ENCODE assay signal across 9 cellular contexts in the genomic region with DNA sequence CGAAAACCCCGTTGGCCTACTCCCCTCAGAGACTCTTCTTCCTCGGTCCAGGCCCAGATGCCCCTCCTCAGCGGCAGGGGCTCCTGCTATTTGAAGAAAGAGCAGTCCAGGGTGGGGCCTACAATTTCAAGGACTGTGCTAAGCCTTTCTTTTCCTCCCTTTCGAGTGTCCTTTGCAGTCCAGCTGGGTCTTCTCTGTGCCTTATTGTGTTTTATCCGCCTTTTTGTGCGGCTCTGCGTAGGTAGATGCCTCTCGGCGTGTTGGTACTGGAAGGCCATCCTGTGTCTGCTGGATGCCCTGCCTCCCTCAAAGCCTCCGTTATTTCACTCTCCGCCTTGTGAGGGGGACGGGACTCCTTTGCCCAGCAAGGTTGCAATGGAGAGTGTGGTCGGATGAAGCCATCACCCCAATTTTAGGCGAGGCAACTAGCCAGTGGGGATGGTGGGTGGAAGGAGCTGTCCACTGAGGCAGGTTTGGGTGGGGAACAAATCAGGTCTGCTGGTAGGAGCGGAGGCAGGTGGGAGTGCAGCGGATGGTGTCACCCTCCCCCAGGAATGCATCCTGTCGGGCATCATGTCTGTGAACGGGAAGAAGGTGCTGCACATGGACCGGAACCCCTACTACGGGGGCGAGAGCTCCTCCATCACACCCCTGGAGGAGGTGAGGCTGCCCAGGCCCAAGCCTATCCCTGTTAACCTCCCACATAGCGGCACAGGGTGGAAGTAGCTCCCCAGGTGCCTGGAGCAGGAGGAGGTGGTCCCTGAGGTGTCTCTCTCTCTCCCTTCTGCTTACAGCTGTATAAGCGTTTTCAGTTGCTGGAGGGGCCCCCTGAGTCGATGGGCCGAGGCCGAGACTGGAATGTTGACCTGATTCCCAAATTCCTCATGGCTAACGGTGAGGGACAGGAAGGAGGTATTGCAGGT. TPM values are rescaled to one million over a fixed set of nuclear protein-coding genes. Genes with fewer than 3 reads are reported as not detected.
DNase-seq lines count a peak whose midpoint lies in the region; ATAC-seq, FAIRE-seq and TF ChIP-seq lines count a peak whose summit lies in the region.
"Had no signal": no experiment of that assay in that cellular context is flagged by ENCODE, and none has a peak within 500 bp of the region (broad histone marks: within the 10 kb centered on the region; RNA-seq: fewer than 3 reads in every experiment).

No MANE protein-coding gene starts in this region.

- H3K4me2 ChIP-seq in A549: peak overlapping the region; percentile 98

- no peaks in the 10 kb centered on the region for H3K9me3 ChIP-seq in A549
- H3K9me3 ChIP-seq in HUES64 (ENCODE audit: insufficient read depth, low read depth, low read length): no peaks in the 10 kb centered on the region
- H3K9me3 ChIP-seq in muscle layer of colon (ENCODE audit: low read length): no peaks in the 10 kb centered on the region

- no peak for TF ChIP-seq RAD21 in A549 (conservative IDR thresholded peaks at IDR 0.05 in 1 of 2, IDR thresholded peaks at IDR 0.05 in 1 of 2)

- H3K27me3 ChIP-seq in HUES64 (ENCODE audit: insufficient read depth, low read length): no peaks in the 10 kb centered on the region
- no peaks in the 10 kb centered on the region for H3K27me3 ChIP-seq in muscle layer of colon (ENCODE audit: control insufficient read depth in 1 of 2, insufficient read depth in 2 of 2, low read length in 2 of 2)

- FAIRE-seq in A549 (lab: Jason Lieb, UNC): no peak
- FAIRE-seq: islet of Langerhans had no signal

- peak in 1 of 2 experiments; percentile 4; a peak in 1 of 6 replicates for ATAC-seq in A549
- ATAC-seq in GM21529 (IDR thresholded peaks at IDR 0.05; ENCODE audit: unreplicated experiment): no peak

- H3K27ac ChIP-seq in A549 (peak overlapping the region; percentile 100), HUES64 (ENCODE audit: low read depth, low read length) (no peak overlapping the region), caudate nucleus (ENCODE audit: low read depth, low read length) (peak overlapping the region; percentile 80), muscle layer of colon (ENCODE audit: low read depth, low read length) (peak overlapping the region; percentile 24)

- DNase-seq in A549 (ENCODE audit: low read depth in 1 of 2, low spot score in 1 of 2) (no peak), caudate nucleus (lab: John Stamatoyannopoulos, UW) (peak in 1 of 61 donors; percentile 1), NOMO-1 (lab: John Stamatoyannopoulos, UW; ENCODE audit: unreplicated experiment in 2 of 2) (no peak), activated gamma-delta T cell (lab: John Stamatoyannopoulos, UW) (no peak), Ammon's horn (ENCODE audit: low spot score) (no peak)

- TF ChIP-seq CTCF in A549 (IDR thresholded peaks at IDR 0.05): no peak

- H3K9ac ChIP-seq in HUES64 (ENCODE audit: low read depth, low read length) (no peak overlapping the region; the same call in 1 of the 2 replicates), muscle layer of colon (ENCODE audit: low read length) (peak overlapping the region; percentile 0)

- CTCF ChIA-PET in A549 (lab: Yijun Ruan, JAX): interaction anchor here (0.6 to 1.2 kb wide), 2 partner anchors 11 to 102 kb away, joined by 3 to 5 read pairs; no protein-coding TSS in a partner anchor

- no peak for TF ChIP-seq POLR2A in A549 (IDR thresholded peaks at IDR 0.05; ENCODE audit: low read length)

- WGBS in A549 (ENCODE audit: missing lambda C conversion rate): 71% methylated on average over 22 of the region's 28 CpGs
- 72% methylated on average over 27 of the region's 28 CpGs for WGBS in HUES64

- H3K4me3 ChIP-seq in A549: peak overlapping the region; percentile 97
- peak overlapping the region; percentile 77 for H3K4me3 ChIP-seq in HUES64 (ENCODE audit: low read length)
- peak overlapping the region; percentile 33 for H3K4me3 ChIP-seq in muscle layer of colon (ENCODE audit: low read depth in 1 of 2, low read length in 2 of 2)

- POLR2A ChIA-PET in A549 (lab: Yijun Ruan, JAX): no interaction called here

- peaks cover 47% of the 10 kb centered on the region for H3K36me3 ChIP-seq in HUES64 (ENCODE audit: insufficient read depth, low read length)
- peaks cover 37% of the 10 kb centered on the region for H3K36me3 ChIP-seq in muscle layer of colon (ENCODE audit: insufficient read depth, low read length)

- H3K4me1 ChIP-seq in A549: peaks cover 13% of the 10 kb centered on the region; the same call in 1 of the 3 replicates
- H3K4me1 ChIP-seq in HUES64 (ENCODE audit: insufficient read depth, low read length): 0 out of 2 replicates have a peak, but pooled peaks cover 3% of the 10 kb centered on the region
- peaks cover 8% of the 10 kb centered on the region for H3K4me1 ChIP-seq in muscle layer of colon (ENCODE audit: insufficient read depth, low read length)

- TF ChIP-seq EP300 in A549 (IDR thresholded peaks at IDR 0.05): no peak

TF ChIP-seq in A549, 52 proteins besides CTCF, POLR2A, EP300 and RAD21:
- TF ChIP-seq CBX2 (IDR thresholded peaks at IDR 0.05; ENCODE audit: borderline replicate concordance, low read depth): no peak
- TF ChIP-seq CBX8 (IDR thresholded peaks at IDR 0.05): no peak
- TF ChIP-seq ZFP36 (IDR thresholded peaks at IDR 0.05; ENCODE audit: borderline replicate concordance, partially characterized antibody): no peak
- no peak for TF ChIP-seq HOXB13 (CRISPR knock-in tag; IDR thresholded peaks at IDR 0.05; ENCODE audit: low read depth)
- no peak for TF ChIP-seq FOSL2 (IDR thresholded peaks at IDR 0.05)
- no peak for TF ChIP-seq FOSL2 (CRISPR knock-in tag; IDR thresholded peaks at IDR 0.05)
- no peak for TF ChIP-seq GATA3 (IDR thresholded peaks at IDR 0.05; ENCODE audit: borderline replicate concordance)
- no peak for TF ChIP-seq SREBF2 (IDR thresholded peaks at IDR 0.05)
- no peak for TF ChIP-seq RARB (CRISPR knock-in tag; IDR thresholded peaks at IDR 0.05)
- no peak for TF ChIP-seq MAFK (IDR thresholded peaks at IDR 0.05; ENCODE audit: partially characterized antibody)
- TF ChIP-seq NFE2L2 (conservative IDR thresholded peaks at IDR 0.05; ENCODE audit: low read length): no peak
- no peak for TF ChIP-seq USF2 (IDR thresholded peaks at IDR 0.05)
- no peak for TF ChIP-seq PHF8 (IDR thresholded peaks at IDR 0.05; ENCODE audit: borderline replicate concordance, low read depth)
- no peak for TF ChIP-seq ZSCAN20 (CRISPR knock-in tag; IDR thresholded peaks at IDR 0.05)
- TF ChIP-seq FOXS1 (CRISPR knock-in tag; IDR thresholded peaks at IDR 0.05): no peak
- TF ChIP-seq HOXB5 (CRISPR knock-in tag; IDR thresholded peaks at IDR 0.05): no peak
- no peak for TF ChIP-seq NPAS2 (CRISPR knock-in tag; IDR thresholded peaks at IDR 0.05; ENCODE audit: borderline replicate concordance)
- TF ChIP-seq CHD2 (IDR thresholded peaks at IDR 0.05; ENCODE audit: low read length, partially characterized antibody): no peak

RNA-seq across cellular contexts. Expression of gene GDI1, which starts 1.3 kb away (rescaled TPM):
- polyA plus RNA-seq in A549 (2011; rRNA removed) (117 and 124 TPM in 2 replicates), A549 (2017; fragmentation: RNase III; extraction: RNeasy Plus Mini Kit Qiagen cat#74134 plus additional on column Dnase treatment) (107 to 131 TPM (median 128 TPM) in 3 replicates)
- 171 and 182 TPM in 2 replicates for polyA plus RNA-seq in A549 (2012; cell fraction: cytosol; rRNA removed)
- polyA plus RNA-seq in A549 (2012; cell fraction: nucleus; rRNA removed): 629 and 657 TPM in 2 replicates
- 94.5 and 122 TPM in 2 replicates for polyA minus RNA-seq in A549 (2011; rRNA and poly(A)+ RNA removed)
- polyA plus RNA-seq in HUES64 (2013, experiment 1 of 2): 66.3 TPM
- 73.5 TPM for polyA plus RNA-seq in HUES64 (2013, experiment 2 of 2)

RNA-seq across cellular contexts. Expression of gene FAM50A, which starts 5.7 kb away (rescaled TPM):
- polyA plus RNA-seq in A549 (2011; rRNA removed) (55.1 and 57.8 TPM in 2 replicates), A549 (2017; fragmentation: RNase III; extraction: RNeasy Plus Mini Kit Qiagen cat#74134 plus additional on column Dnase treatment) (105 to 123 TPM (median 121 TPM) in 3 replicates)
- 84.5 and 102 TPM in 2 replicates for polyA plus RNA-seq in A549 (2012; cell fraction: cytosol; rRNA removed)
- 91.4 and 116 TPM in 2 replicates for polyA plus RNA-seq in A549 (2012; cell fraction: nucleus; rRNA removed)
- polyA minus RNA-seq in A549 (2011; rRNA and poly(A)+ RNA removed): 53.1 and 61.2 TPM in 2 replicates
- 43.4 TPM for polyA plus RNA-seq in HUES64 (2013, experiment 1 of 2)
- 46.3 TPM for polyA plus RNA-seq in HUES64 (2013, experiment 2 of 2)

RNA-seq across cellular contexts. Expression of gene ATP6AP1, which starts 9.8 kb away (rescaled TPM):
- polyA plus RNA-seq in A549 (2011; rRNA removed): 62.6 and 69.6 TPM in 2 replicates
- polyA plus RNA-seq in A549 (2012; cell fraction: cytosol; rRNA removed): 71.7 and 96.0 TPM in 2 replicates
- 149 and 187 TPM in 2 replicates for polyA plus RNA-seq in A549 (2012; cell fraction: nucleus; rRNA removed)
- 71.3 to 81.7 TPM (median 78.9 TPM) in 3 replicates for polyA plus RNA-seq in A549 (2017; fragmentation: RNase III; extraction: RNeasy Plus Mini Kit Qiagen cat#74134 plus additional on column Dnase treatment)
- polyA minus RNA-seq in A549 (2011; rRNA and poly(A)+ RNA removed): 78.2 and 80.9 TPM in 2 replicates
- polyA plus RNA-seq in HUES64 (2013, experiment 1 of 2): 47.5 TPM
- polyA plus RNA-seq in HUES64 (2013, experiment 2 of 2): 47.4 TPM

RNA-seq across cellular contexts. Expression of gene PLXNA3, which starts 19.8 kb away (rescaled TPM):
- polyA plus RNA-seq in A549 (2011; rRNA removed) (3.4 and 5.9 TPM in 2 replicates), A549 (2017; fragmentation: RNase III; extraction: RNeasy Plus Mini Kit Qiagen cat#74134 plus additional on column Dnase treatment) (7.9 to 10.1 TPM (median 9.5 TPM) in 3 replicates)
- 6.0 and 7.8 TPM in 2 replicates for polyA plus RNA-seq in A549 (2012; cell fraction: cytosol; rRNA removed)
- polyA plus RNA-seq in A549 (2012; cell fraction: nucleus; rRNA removed): 38.8 and 40.2 TPM in 2 replicates
- polyA minus RNA-seq in A549 (2011; rRNA and poly(A)+ RNA removed): 10.5 and 13.2 TPM in 2 replicates
- 9.5 TPM for polyA plus RNA-seq in HUES64 (2013, experiment 1 of 2)
- polyA plus RNA-seq in HUES64 (2013, experiment 2 of 2): 12.7 TPM

RNA-seq across cellular contexts. Expression of gene TAFAZZIN, which starts 26.9 kb away (rescaled TPM):
- 32.6 and 36.9 TPM in 2 replicates for polyA plus RNA-seq in A549 (2011; rRNA removed)
- 35.6 and 45.5 TPM in 2 replicates for polyA plus RNA-seq in A549 (2012; cell fraction: cytosol; rRNA removed)
- polyA plus RNA-seq in A549 (2012; cell fraction: nucleus; rRNA removed): 150 and 154 TPM in 2 replicates
- 25.7 to 36.3 TPM (median 34.4 TPM) in 3 replicates for polyA plus RNA-seq in A549 (2017; fragmentation: RNase III; extraction: RNeasy Plus Mini Kit Qiagen cat#74134 plus additional on column Dnase treatment)
- polyA minus RNA-seq in A549 (2011; rRNA and poly(A)+ RNA removed): 28.0 and 35.3 TPM in 2 replicates
- 11.5 TPM for polyA plus RNA-seq in HUES64 (2013, experiment 1 of 2)
- polyA plus RNA-seq in HUES64 (2013, experiment 2 of 2): 20.0 TPM

Comparison
In these comparisons a context has a peak if more than half of its experiments do, and no peak if none do; other contexts are left out.
1. H3K4me3 ChIP-seq: peak in every context shown above with its lines; median percentile 97 in A549; 77 in HUES64; 33 in muscle layer of colon.